ENCODE assay signal across 8 cellular contexts in the genomic region with DNA sequence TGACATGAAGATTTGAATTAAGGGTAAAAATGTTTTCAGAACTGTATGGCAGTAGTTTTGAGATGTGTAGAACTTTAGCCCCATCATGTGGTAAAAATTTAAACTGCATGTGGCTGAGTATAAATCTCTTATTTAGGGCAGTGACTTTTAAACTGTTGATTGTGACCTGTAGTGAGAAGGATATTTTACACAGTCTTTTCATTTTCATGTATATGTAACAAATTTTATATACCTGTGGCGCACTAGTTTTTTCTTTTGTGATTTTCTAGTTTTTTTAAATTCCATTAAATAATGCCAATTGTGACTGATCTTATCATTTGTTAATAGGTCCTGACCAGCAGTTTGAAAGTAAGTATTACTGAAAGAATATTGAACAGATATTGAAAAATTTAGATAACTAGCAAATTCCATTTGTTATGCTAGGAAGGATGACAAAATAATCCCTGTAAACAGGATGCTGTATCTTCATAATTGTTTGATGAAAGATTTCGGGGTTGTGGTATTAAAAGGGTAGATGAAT. TPM values are rescaled to one million over a fixed set of nuclear protein-coding genes. Genes with fewer than 3 reads are reported as not detected.
A peak's percentile ranks its signal among the peaks of the same experiment; 100 is the strongest.
DNase-seq lines count a peak whose midpoint lies in the region; ATAC-seq and TF ChIP-seq lines count a peak whose summit lies in the region.

No MANE protein-coding gene starts in this region.

- H3K9me2 ChIP-seq in OCI-LY1 (ENCODE audit: low read depth, low read length) = no peaks in the 10 kb centered on the region

- H3K9me3 Mint-ChIP-seq in stimulated activated naive CD8-positive, alpha-beta T cell treated with anti-CD3 and anti-CD28 coated beads, Interleukin-15, Interleukin-2, amounts not matched to agents 100 ng/mL and 50 ng/mL, for 24 hours = no peaks in the 10 kb centered on the region
- H3K9me3 Mint-ChIP-seq in MCF 10A (ENCODE audit: unreplicated experiment) = no peaks in the 10 kb centered on the region

- no peaks in the 10 kb centered on the region for H3F3A ChIP-seq in OCI-LY1 (ENCODE audit: insufficient read depth, low read length)

- H2AFZ ChIP-seq in OCI-LY1 (ENCODE audit: low read length) = no peak overlapping the region

- H3K27me3 Mint-ChIP-seq in stimulated activated naive CD8-positive, alpha-beta T cell treated with anti-CD3 and anti-CD28 coated beads, Interleukin-15, Interleukin-2, amounts not matched to agents 100 ng/mL and 50 ng/mL, for 24 hours = no peaks in the 10 kb centered on the region
- H3K27me3 Mint-ChIP-seq in MCF 10A (ENCODE audit: insufficient read depth, unreplicated experiment) = no peaks in the 10 kb centered on the region

- CTCF ChIA-PET in MCF 10A (lab: Yijun Ruan, JAX) = interaction anchor here (1.9 kb wide), 1 partner anchor 321 kb away, joined by 19 read pairs; no protein-coding TSS in a partner anchor

- no peak for ATAC-seq in stimulated activated naive CD8-positive, alpha-beta T cell treated with anti-CD3 and anti-CD28 coated beads, Interleukin-15, Interleukin-2, amounts not matched to agents 100 U/mL and 50 U/mL, for 24 hours
- ATAC-seq in HG03175 (IDR thresholded peaks at IDR 0.05; ENCODE audit: unreplicated experiment) (peak; percentile 58), GM21447 (IDR thresholded peaks at IDR 0.05; ENCODE audit: unreplicated experiment) (no peak)

- no peak overlapping the region for H3K4me3 Mint-ChIP-seq in stimulated activated naive CD8-positive, alpha-beta T cell treated with anti-CD3 and anti-CD28 coated beads, Interleukin-15, Interleukin-2, amounts not matched to agents 100 ng/mL and 50 ng/mL, for 24 hours
- H3K4me3 Mint-ChIP-seq in MCF 10A (ENCODE audit: unreplicated experiment) = no peak overlapping the region

- no peaks in the 10 kb centered on the region for H3K4me1 ChIP-seq in OCI-LY1 (ENCODE audit: insufficient read depth, low read length, severe bottlenecking)

- TF ChIP-seq CTCF in OCI-LY1 (IDR thresholded peaks at IDR 0.05; ENCODE audit: low read length) (peak; percentile 84), MCF 10A (IDR thresholded peaks at IDR 0.05; ENCODE audit: unreplicated experiment) (peak; percentile 81)

- POLR2A ChIA-PET in MCF 10A (lab: Yijun Ruan, JAX) = interaction anchor here (0.8 kb wide), 1 partner anchor 311 kb away, joined by 3 read pairs; no protein-coding TSS in a partner anchor

- H4K20me1 ChIP-seq in OCI-LY1 (ENCODE audit: insufficient read depth, low read length) = no peaks in the 10 kb centered on the region; the same call in 1 of the 2 replicates

- H3K27ac Mint-ChIP-seq in stimulated activated naive CD8-positive, alpha-beta T cell treated with anti-CD3 and anti-CD28 coated beads, Interleukin-15, Interleukin-2, amounts not matched to agents 100 ng/mL and 50 ng/mL, for 24 hours = peak overlapping the region; percentile 37
- peak overlapping the region; percentile 42 for H3K27ac Mint-ChIP-seq in MCF 10A (ENCODE audit: low read depth, unreplicated experiment)

- peaks cover 65% of the 10 kb centered on the region for H3K79me2 ChIP-seq in OCI-LY1 (ENCODE audit: insufficient read depth, low read length)

- peaks cover 43% of the 10 kb centered on the region for H3K36me3 Mint-ChIP-seq in stimulated activated naive CD8-positive, alpha-beta T cell treated with anti-CD3 and anti-CD28 coated beads, Interleukin-15, Interleukin-2, amounts not matched to agents 100 ng/mL and 50 ng/mL, for 24 hours (ENCODE audit: low read depth)
- peaks cover 59% of the 10 kb centered on the region for H3K36me3 Mint-ChIP-seq in MCF 10A (ENCODE audit: insufficient read depth, unreplicated experiment)

- intact Hi-C loops in MCF 10A (cut with micrococcal nuclease) = loop anchor here (1.0 to 5.0 kb wide), 6 partner anchors 83 to 949 kb away; a partner anchor contains a TSS

- peaks cover 55% of the 10 kb centered on the region for H3K4me1 Mint-ChIP-seq in stimulated activated naive CD8-positive, alpha-beta T cell treated with anti-CD3 and anti-CD28 coated beads, Interleukin-15, Interleukin-2, amounts not matched to agents 100 ng/mL and 50 ng/mL, for 24 hours (ENCODE audit: low read depth)
- peaks cover 15% of the 10 kb centered on the region for H3K4me1 Mint-ChIP-seq in MCF 10A (ENCODE audit: insufficient read depth, unreplicated experiment)

- DNase-seq in stimulated activated naive CD8-positive, alpha-beta T cell treated with anti-CD3 and anti-CD28 coated beads, Interleukin-15, Interleukin-2, amounts not matched to agents 100 U/mL and 50 U/mL, for 24 hours = no peak
- DNase-seq in MCF 10A (ENCODE audit: unreplicated experiment) = peak; percentile 70
- peak; percentile 48 for DNase-seq in iris pigment epithelial cell (ENCODE audit: low read depth)
- DNase-seq in superior temporal gyrus (ENCODE audit: extremely low spot score) = peak; percentile 93

- no peaks in the 10 kb centered on the region for H3K9me3 ChIP-seq in OCI-LY1 (ENCODE audit: low read length)

- H3K9ac ChIP-seq in OCI-LY1 (ENCODE audit: low read length) = no peak overlapping the region

- no TSS peak for BruUV-seq in MCF 10A (replicated peaks; lab: Mats Ljungman, UMichigan)

- no peak overlapping the region for H3K4me2 ChIP-seq in OCI-LY1 (ENCODE audit: low read length)

- H3K4me3 ChIP-seq in OCI-LY1 (ENCODE audit: low read depth, low read length, poor library complexity, severe bottlenecking) = no peak overlapping the region

- H3K27me3 ChIP-seq in OCI-LY1 (ENCODE audit: insufficient read depth, low read length) = no peaks in the 10 kb centered on the region

- no peak overlapping the region for H3K27ac ChIP-seq in OCI-LY1 (ENCODE audit: low read depth, low read length, poor library complexity, severe bottlenecking)

- H3K36me3 ChIP-seq in OCI-LY1 (ENCODE audit: insufficient read depth, low read length) = peaks cover 48% of the 10 kb centered on the region

RNA-seq across cellular contexts. Expression of a gene that starts 47.2 kb away (rescaled TPM):
- total RNA-seq in MCF 10A (2022) = 63.6 and 66.5 TPM in 2 replicates
